20 cellular contexts compared by ENCODE assay signal in the genomic region with DNA sequence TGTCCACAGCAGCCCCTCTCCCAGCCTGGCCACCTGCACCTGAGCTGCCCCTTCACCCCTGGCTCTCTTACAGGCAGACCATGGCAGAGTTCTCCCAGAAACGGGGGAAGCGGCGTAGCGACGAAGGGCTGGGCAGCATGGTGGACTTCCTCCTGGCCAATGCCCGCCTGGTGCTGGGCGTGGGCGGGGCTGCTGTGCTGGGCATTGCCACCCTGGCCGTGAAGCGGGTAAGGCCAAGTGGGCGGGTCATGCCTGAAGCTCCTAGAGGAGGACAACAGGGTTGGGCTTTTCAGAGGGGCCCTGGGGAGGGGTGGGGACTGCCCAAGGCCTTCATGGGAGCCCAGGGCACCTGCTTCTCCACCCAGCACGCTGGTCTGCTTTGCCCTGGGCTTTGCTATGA. TPM values are rescaled to one million over a fixed set of nuclear protein-coding genes. Genes with fewer than 3 reads are reported as not detected.
DNase-seq lines count a peak whose midpoint lies in the region; ATAC-seq and TF ChIP-seq lines count a peak whose summit lies in the region.
"Had no signal": no experiment of that assay in that cellular context is flagged by ENCODE, and none has a peak within 500 bp of the region (broad histone marks: within the 10 kb centered on the region; RNA-seq: fewer than 3 reads in every experiment).

No MANE protein-coding gene starts in this region.

- peaks cover 33% of the 10 kb centered on the region for H3K79me2 ChIP-seq in osteoblast (ENCODE audit: insufficient read depth, low read length)

- H3K27ac ChIP-seq in heart right ventricle = peak overlapping the region in 9 of 10 donors; percentile 92 to 99 (median 97)
- H3K27ac ChIP-seq in left ventricle myocardium inferior (replicated peaks) = peak overlapping the region; percentile 100
- no peak overlapping the region for H3K27ac ChIP-seq in osteoblast (ENCODE audit: low read depth, low read length)

- no peak overlapping the region for H3K4me2 ChIP-seq in osteoblast (ENCODE audit: insufficient read depth, low read length)

- peak in 3 of 8 donors; percentile 16 to 24 (median 22) for ATAC-seq in heart right ventricle
- ATAC-seq in left cardiac atrium = no peak
- no peak for ATAC-seq in GM18505 (IDR thresholded peaks at IDR 0.05; ENCODE audit: unreplicated experiment)
- ATAC-seq in GM19023 (IDR thresholded peaks at IDR 0.05; ENCODE audit: unreplicated experiment) = no peak
- ATAC-seq: activated CD8-positive, alpha-beta memory T cell treated with anti-CD3 and anti-CD28 coated beads, Interleukin-2, amount 10 ng/mL, durations not matched to agents 7 days and 5 days; left lobe of liver; stimulated activated naive CD8-positive, alpha-beta T cell treated with anti-CD3 and anti-CD28 coated beads, Interleukin-15, amount 100 ng/mL, for 72 hours had no signal

- DNase-seq in heart right ventricle = peak; percentile 50 to 61
- DNase-seq in left cardiac atrium = no peak
- DNase-seq in left ventricle myocardium inferior = peak; percentile 58
- peak; percentile 73 for DNase-seq in osteoblast (ENCODE audit: insufficient read length, low spot score, missing footprints)
- no peak for DNase-seq in cerebellar nuclear complex (lab: John Stamatoyannopoulos, UW)
- DNase-seq in HuH-7 (ENCODE audit: low spot score) = no peak
- DNase-seq: activated CD8-positive, alpha-beta memory T cell treated with anti-CD3 and anti-CD28 coated beads, Interleukin-2, amount 10 ng/mL, durations not matched to agents 7 days and 5 days; activated naive CD8-positive, alpha-beta T cell treated with anti-CD3 and anti-CD28 coated beads, Interleukin-2, amount 10 ng/mL, durations not matched to agents 7 days and 5 days; DMS79; effector CD8-positive, alpha-beta T cell; esophagus squamous epithelium; Kasumi-1; NCI-H1092 treated with DMSO at 0.1 percent for 48 hours; NCI-H2081; NCI-H446 treated with DMSO at 0.1 percent for 48 hours; NK-92 treated with Interleukin-12 subunit alpha and Interleukin-12 subunit beta, amount 100 ng/mL, for 24 hours; stimulated activated naive CD8-positive, alpha-beta T cell treated with anti-CD3 and anti-CD28 coated beads, Interleukin-15, amount 100 ng/mL, for 72 hours had no signal

- no peak for TF ChIP-seq CTCF in heart right ventricle (IDR thresholded peaks at IDR 0.05)
- TF ChIP-seq CTCF in left ventricle myocardium inferior (IDR thresholded peaks at IDR 0.05; ENCODE audit: borderline replicate concordance) = no peak
- no peak for TF ChIP-seq CTCF in osteoblast (IDR thresholded peaks at IDR 0.05; ENCODE audit: extremely low read depth, low read depth, low read length)

- H4K20me1 ChIP-seq in osteoblast (ENCODE audit: insufficient read depth, low read length) = peaks cover 11% of the 10 kb centered on the region

- H3K4me1 ChIP-seq in heart right ventricle = peaks cover 12 to 49% (median 38%) of the 10 kb centered on the region in 9 donors
- H3K4me1 ChIP-seq in left ventricle myocardium inferior = peaks cover 60% of the 10 kb centered on the region
- H3K4me1 ChIP-seq in osteoblast (ENCODE audit: insufficient read depth, low read length) = peaks cover 24% of the 10 kb centered on the region

- TF ChIP-seq POLR2A in GM18505 (IDR thresholded peaks at IDR 0.05; ENCODE audit: borderline replicate concordance, extremely low read depth, insufficient read depth, insufficient read length) = no peak

- H3K9me3 ChIP-seq in heart right ventricle (no peaks in the 10 kb centered on the region), left ventricle myocardium inferior (replicated peaks) (no peaks in the 10 kb centered on the region), osteoblast (ENCODE audit: low read depth, low read length) (no peaks in the 10 kb centered on the region)
- H3K9me3 ChIP-seq: esophagus squamous epithelium had no signal

- peak overlapping the region in 4 of 10 donors; percentile 7 to 88 (median 46) for H3K4me3 ChIP-seq in heart right ventricle
- H3K4me3 ChIP-seq in left ventricle myocardium inferior = peak overlapping the region; percentile 93
- no peak overlapping the region for H3K4me3 ChIP-seq in osteoblast (ENCODE audit: insufficient read depth, low read length)

- H3K36me3 ChIP-seq in heart right ventricle = peaks cover 0 to 46% (median 26%) of the 10 kb centered on the region in 9 donors
- peaks cover 28% of the 10 kb centered on the region for H3K36me3 ChIP-seq in left ventricle myocardium inferior
- peaks cover 20% of the 10 kb centered on the region for H3K36me3 ChIP-seq in osteoblast (ENCODE audit: insufficient read depth, low read length)

- no peaks in the 10 kb centered on the region for H3K27me3 ChIP-seq in heart right ventricle
- H3K27me3 ChIP-seq in left ventricle myocardium inferior (ENCODE audit: low read depth) = no peaks in the 10 kb centered on the region
- H3K27me3 ChIP-seq in osteoblast (ENCODE audit: insufficient read depth, low read length) = no peaks in the 10 kb centered on the region
- H3K27me3 ChIP-seq: esophagus squamous epithelium had no signal

- H2AFZ ChIP-seq in osteoblast (ENCODE audit: low read length) = no peak overlapping the region

- intact Hi-C loops in heart right ventricle (cut with DNase I) = loop anchor here in 1 of 10 donors (5.0 kb wide), 1 partner anchor 55 kb away; the partner anchor contains the start of gene SMCR8
- intact Hi-C loops in left cardiac atrium (cut with DNase I) = no loop called here
- intact Hi-C loops in left ventricle myocardium inferior (cut with micrococcal nuclease) = no loop called here

- WGBS in heart right ventricle, 2 donors = 79 to 82% methylated on average over 12 of the region's 12 CpGs

RNA-seq across cellular contexts. Expression of gene MIEF2, which starts 2.2 kb away (rescaled TPM):
- total RNA-seq in heart right ventricle = 10 to 100 TPM; 23.9 to 43.4 (median 33.5) TPM
- polyA plus RNA-seq in heart right ventricle = 10 to 100 TPM; 18.9 to 20.6 TPM
- 10 to 100 TPM; 16.2 to 16.8 TPM for total RNA-seq in left cardiac atrium
- total RNA-seq in left ventricle myocardium inferior = 37.0 TPM
- total RNA-seq in osteoblast = 14.5 and 16.5 TPM in 2 replicates

RNA-seq across cellular contexts. Expression of gene FLII, which starts 4.1 kb away (rescaled TPM):
- 100 to 1,000 TPM; 207 to 356 (median 281) TPM for total RNA-seq in heart right ventricle
- polyA plus RNA-seq in heart right ventricle = 100 to 1,000 TPM; 366 to 469 TPM
- 100 to 1,000 TPM; 204 to 211 TPM for total RNA-seq in left cardiac atrium
- total RNA-seq in left ventricle myocardium inferior = 257 TPM
- 208 and 212 TPM in 2 replicates for total RNA-seq in osteoblast

RNA-seq across cellular contexts. Expression of gene LLGL1, which starts 37.2 kb away (rescaled TPM):
- total RNA-seq in heart right ventricle (10 to 100 TPM in 1 of 10 donors, 1 to 10 TPM in 9; 7.2 to 12.4 (median 9.1) TPM), left cardiac atrium (10 to 100 TPM; 10.9 to 11.0 TPM), left ventricle myocardium inferior (8.8 TPM), osteoblast (41.0 and 50.3 TPM in 2 replicates)
- 1 to 10 TPM; 5.8 to 5.9 TPM for polyA plus RNA-seq in heart right ventricle

RNA-seq across cellular contexts. Expression of gene TOP3A, which starts 52.2 kb away (rescaled TPM):
- total RNA-seq in heart right ventricle (10 to 100 TPM in 9 of 10 donors, 1 to 10 TPM in 1; 8.2 to 15.6 (median 13.2) TPM), left cardiac atrium (10 to 100 TPM; 12.3 to 18.1 TPM), left ventricle myocardium inferior (10.4 TPM), osteoblast (36.2 and 39.5 TPM in 2 replicates)
- 10 to 100 TPM in 1 of 2 donors, 1 to 10 TPM in 1; 8.5 to 10.8 TPM for polyA plus RNA-seq in heart right ventricle

RNA-seq across cellular contexts. Expression of gene SMCR8, which starts 52.5 kb away (rescaled TPM):
- total RNA-seq in heart right ventricle = 10 to 100 TPM in 9 of 10 donors, 1 to 10 TPM in 1; 9.5 to 15.7 (median 12.0) TPM
- polyA plus RNA-seq in heart right ventricle = 1 to 10 TPM; 2.1 to 2.4 TPM
- 10 to 100 TPM; 11.8 to 12.0 TPM for total RNA-seq in left cardiac atrium
- 12.3 TPM for total RNA-seq in left ventricle myocardium inferior
- 22.1 TPM in 2 replicates for total RNA-seq in osteoblast

Comparison
In these comparisons a context has a peak if more than half of its experiments do, and no peak if none do; other contexts are left out.
1. DNase-seq: peak in heart right ventricle (2 of 2), left ventricle myocardium inferior (single experiment) and osteoblast (single experiment); none in left cardiac atrium (single experiment), cerebellar nuclear complex (0 of 2) and HuH-7 (single experiment).